In genomic region chr7:18890134-18890533, GRCh38 we compare ENCODE assay signal across 14 cellular contexts.
DNase-seq lines count a peak whose midpoint lies in the region; ATAC-seq and TF ChIP-seq lines count a peak whose summit lies in the region.
"Had no signal": no experiment of that assay in that cellular context is flagged by ENCODE, and none has a peak within 500 bp of the region (broad histone marks: within the 10 kb centered on the region; RNA-seq: fewer than 3 reads in every experiment).

No MANE protein-coding gene starts in this region.

- H3K27me3 ChIP-seq in osteoblast (ENCODE audit: insufficient read depth, low read length) (no peaks in the 10 kb centered on the region), right lobe of liver (no peaks in the 10 kb centered on the region)
- H3K27me3 ChIP-seq: transverse colon had no signal

- intact Hi-C loops in right lobe of liver (cut with DNase I), result no loop called here

- 20% methylated on average over 2 of the region's 2 CpGs for WGBS in right lobe of liver (ENCODE audit: insufficient coverage, low coverage, low lambda C conversion rate, missing lambda C conversion rate)

- H3K4me3 ChIP-seq in osteoblast (ENCODE audit: insufficient read depth, low read length) (no peak overlapping the region), right lobe of liver (no peak overlapping the region)
- H3K4me3 ChIP-seq: transverse colon had no signal

- no peaks in the 10 kb centered on the region for H3K36me3 ChIP-seq in osteoblast (ENCODE audit: insufficient read depth, low read length)
- H3K36me3 ChIP-seq in right lobe of liver, result no peaks in the 10 kb centered on the region
- H3K36me3 ChIP-seq: transverse colon had no signal

- TF ChIP-seq CTCF in osteoblast (IDR thresholded peaks at IDR 0.05; ENCODE audit: extremely low read depth, low read depth, low read length) (no peak), GM20000 (IDR thresholded peaks at IDR 0.05; ENCODE audit: extremely low read depth, missing control alignments) (no peak), right lobe of liver (IDR thresholded peaks at IDR 0.05) (no peak)

- ATAC-seq in right lobe of liver (no peak), HG03439 (IDR thresholded peaks at IDR 0.05; ENCODE audit: unreplicated experiment) (no peak)

- no peak overlapping the region for H2AFZ ChIP-seq in osteoblast (ENCODE audit: low read length)

- H4K20me1 ChIP-seq in osteoblast (ENCODE audit: insufficient read depth, low read length), result no peaks in the 10 kb centered on the region

- TF ChIP-seq POLR2A in right lobe of liver (IDR thresholded peaks at IDR 0.05), result no peak

- no peaks in the 10 kb centered on the region for H3K79me2 ChIP-seq in osteoblast (ENCODE audit: insufficient read depth, low read length)

- H3K4me1 ChIP-seq in osteoblast (ENCODE audit: insufficient read depth, low read length) (peaks cover 12% of the 10 kb centered on the region), right lobe of liver (no peaks in the 10 kb centered on the region)
- H3K4me1 ChIP-seq: transverse colon had no signal

- no peak overlapping the region for H3K27ac ChIP-seq in osteoblast (ENCODE audit: low read depth, low read length)
- H3K27ac ChIP-seq in right lobe of liver, result no peak overlapping the region
- H3K27ac ChIP-seq: transverse colon had no signal

- peak; percentile 51 for DNase-seq in GM03348 (ENCODE audit: low spot score)
- DNase-seq in RPMI7951 (ENCODE audit: low read depth), result peak; percentile 73
- peak; percentile 60 for DNase-seq in fibroblast of gingiva (ENCODE audit: low read depth)
- DNase-seq in osteoblast (ENCODE audit: insufficient read length, low spot score, missing footprints), result peak; percentile 49
- no peak for DNase-seq in GM20000 (ENCODE audit: low spot score)
- DNase-seq in inferior parietal cortex (ENCODE audit: extremely low spot score), result no peak
- DNase-seq in right lobe of liver, result no peak
- DNase-seq: activated gamma-delta T cell; erythroblast; GF-D8; retina; stimulated activated CD8-positive, alpha-beta memory T cell treated with anti-CD3 and anti-CD28 coated beads, Interleukin-4, amount 100 ng/mL, for 48 hours; transverse colon had no signal

- no peaks in the 10 kb centered on the region for H3K9me3 ChIP-seq in osteoblast (ENCODE audit: low read depth, low read length)
- no peaks in the 10 kb centered on the region for H3K9me3 ChIP-seq in right lobe of liver
- H3K9me3 ChIP-seq: transverse colon had no signal

- H3K4me2 ChIP-seq in osteoblast (ENCODE audit: insufficient read depth, low read length), result no peak overlapping the region

Comparison
In these comparisons a context has a peak if more than half of its experiments do, and no peak if none do; other contexts are left out.
1. DNase-seq: peak in GM03348 (single experiment), RPMI7951 (single experiment), fibroblast of gingiva (single experiment) and osteoblast (single experiment); none in GM20000 (single experiment), inferior parietal cortex (single experiment) and right lobe of liver (0 of 3).